9 cellular contexts compared by ENCODE assay signal in the genomic region with DNA sequence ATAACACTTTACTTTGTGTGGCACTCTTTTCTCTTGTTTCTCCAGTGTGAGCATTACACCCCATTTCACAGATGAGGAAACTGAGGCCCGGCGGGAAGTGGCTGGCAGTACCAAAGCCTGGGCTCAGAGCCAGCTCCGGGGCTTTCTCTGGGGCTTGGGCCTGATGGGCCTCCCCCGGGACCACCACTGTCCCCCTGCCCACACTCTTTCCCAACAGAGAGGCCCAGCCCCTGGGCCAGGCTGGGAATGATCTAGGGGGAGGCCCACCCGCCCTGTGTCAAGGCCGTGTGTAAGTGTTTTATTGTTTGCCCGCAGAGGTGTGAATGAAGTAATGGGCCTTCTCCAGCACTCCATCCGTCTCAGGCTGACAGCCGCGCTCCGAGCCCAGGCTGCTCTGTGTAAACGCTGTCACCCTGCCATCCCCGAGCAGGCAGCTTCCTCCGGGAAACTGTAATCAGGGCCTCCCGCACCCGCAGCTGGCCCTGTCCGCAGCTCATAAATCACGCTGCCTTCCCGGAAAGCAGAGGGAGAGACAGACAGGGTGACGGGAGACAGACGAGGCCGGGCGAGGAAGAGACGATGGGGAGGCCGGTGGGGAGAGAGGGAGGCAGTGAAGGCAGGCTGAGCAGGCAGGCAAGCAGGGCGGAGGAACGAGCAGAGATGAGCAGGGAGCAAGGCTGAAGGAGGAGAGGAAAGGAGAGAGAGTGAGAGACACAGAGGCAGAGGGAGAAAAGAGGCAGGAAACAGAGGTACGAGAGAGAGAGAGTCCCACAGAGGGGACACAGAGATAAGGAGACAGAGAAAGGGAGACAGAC.
DNase-seq lines count a peak whose midpoint lies in the region; TF ChIP-seq lines count a peak whose summit lies in the region.
"Had no signal": no experiment of that assay in that cellular context is flagged by ENCODE, and none has a peak within 500 bp of the region (broad histone marks: within the 10 kb centered on the region; RNA-seq: fewer than 3 reads in every experiment).

No MANE protein-coding gene starts in this region.

- H3K4me1 ChIP-seq in esophagus squamous epithelium, result peaks cover 0 to 9% (median 0%) of the 10 kb centered on the region in 3 donors

- no peak overlapping the region for H3K27ac ChIP-seq in esophagus squamous epithelium

- CTCF ChIA-PET in activated CD4-positive, alpha-beta T cell treated with anti-CD3 and anti-CD28 coated beads, Interleukin-2, amount 10 ng/mL, durations not matched to agents 7 days and 5 days (lab: Charles Lee), result no interaction called here

- intact Hi-C loops in esophagus squamous epithelium (cut with DNase I), result no loop called here

- no peaks in the 10 kb centered on the region for H3K36me3 Mint-ChIP-seq in activated CD4-positive, alpha-beta T cell treated with anti-CD3 and anti-CD28 coated beads, Interleukin-2, amount 10 ng/mL, durations not matched to agents 7 days and 5 days (ENCODE audit: low read depth)

- no peak for DNase-seq in activated CD4-positive, alpha-beta T cell treated with anti-CD3 and anti-CD28 coated beads, Interleukin-2, amount 10 ng/mL, durations not matched to agents 7 days and 5 days
- no peak for DNase-seq in activated CD4-positive, alpha-beta T cell treated with anti-CD3 and anti-CD28 coated beads, Interleukin-2, amount 50 U/mL, for 1 hour
- DNase-seq in RPMI7951 (ENCODE audit: low read depth) (peak; percentile 34), iPS-NIHi7 (ENCODE audit: extremely low spot score) (peak; percentile 51), ureter (ENCODE audit: low spot score) (peak; percentile 62), esophagus squamous epithelium (lab: John Stamatoyannopoulos, UW) (no peak), H4 (ENCODE audit: low spot score) (no peak)
- no peak for DNase-seq in activated CD8-positive, alpha-beta memory T cell treated with anti-CD3 and anti-CD28 coated beads, Interleukin-2, amount 50 U/mL, for 4 hours
- DNase-seq: ACHN had no signal

- TF ChIP-seq POLR2A in esophagus squamous epithelium (IDR thresholded peaks at IDR 0.05), result no peak

- peak overlapping the region; percentile 48 for H3K27ac Mint-ChIP-seq in activated CD4-positive, alpha-beta T cell treated with anti-CD3 and anti-CD28 coated beads, Interleukin-2, amount 10 ng/mL, durations not matched to agents 7 days and 5 days

- no peaks in the 10 kb centered on the region for H3K9me3 Mint-ChIP-seq in activated CD4-positive, alpha-beta T cell treated with anti-CD3 and anti-CD28 coated beads, Interleukin-2, amount 10 ng/mL, durations not matched to agents 7 days and 5 days

- H3K9me3 ChIP-seq in esophagus squamous epithelium, result no peaks in the 10 kb centered on the region

- H3K4me1 Mint-ChIP-seq in activated CD4-positive, alpha-beta T cell treated with anti-CD3 and anti-CD28 coated beads, Interleukin-2, amount 10 ng/mL, durations not matched to agents 7 days and 5 days, result no peaks in the 10 kb centered on the region

- no peak overlapping the region for H3K4me3 Mint-ChIP-seq in activated CD4-positive, alpha-beta T cell treated with anti-CD3 and anti-CD28 coated beads, Interleukin-2, amount 10 ng/mL, durations not matched to agents 7 days and 5 days

- 15 to 33% methylated on average over 13 to 20 of the region's 28 CpGs for WGBS in esophagus squamous epithelium, 2 donors

- no peaks in the 10 kb centered on the region for H3K36me3 ChIP-seq in esophagus squamous epithelium

- POLR2A ChIA-PET in activated CD4-positive, alpha-beta T cell treated with anti-CD3 and anti-CD28 coated beads, Interleukin-2, amount 10 ng/mL, durations not matched to agents 7 days and 5 days (lab: Charles Lee), result interaction anchor here (0.5 kb wide), 1 partner anchor 1030 kb away, joined by 3 read pairs; no protein-coding TSS in a partner anchor

- no peak for TF ChIP-seq CTCF in esophagus squamous epithelium (IDR thresholded peaks at IDR 0.05)

- H3K4me3 ChIP-seq in esophagus squamous epithelium, result no peak overlapping the region

- peaks cover 32% of the 10 kb centered on the region for H3K27me3 Mint-ChIP-seq in activated CD4-positive, alpha-beta T cell treated with anti-CD3 and anti-CD28 coated beads, Interleukin-2, amount 10 ng/mL, durations not matched to agents 7 days and 5 days

- peaks cover 0 to 92% (median 0%) of the 10 kb centered on the region in 4 donors for H3K27me3 ChIP-seq in esophagus squamous epithelium

Comparison
In these comparisons a context has a peak if more than half of its experiments do, and no peak if none do; other contexts are left out.
1. DNase-seq: peak in RPMI7951 (single experiment), iPS-NIHi7 (single experiment) and ureter (single experiment); none in activated CD4-positive, alpha-beta T cell treated with anti-CD3 and anti-CD28 coated beads, Interleukin-2, amount 10 ng/mL, durations not matched to agents 7 days and 5 days (single experiment), activated CD4-positive, alpha-beta T cell treated with anti-CD3 and anti-CD28 coated beads, Interleukin-2, amount 50 U/mL, for 1 hour (single experiment), activated CD8-positive, alpha-beta memory T cell treated with anti-CD3 and anti-CD28 coated beads, Interleukin-2, amount 50 U/mL, for 4 hours (single experiment), esophagus squamous epithelium (single experiment) and H4 (single experiment).